8 cellular contexts compared by ENCODE assay signal in genomic region chr20:5835234-5835845, GRCh38.
A peak's percentile ranks its signal among the peaks of the same experiment; 100 is the strongest.
DNase-seq lines count a peak whose midpoint lies in the region; ATAC-seq and TF ChIP-seq lines count a peak whose summit lies in the region.

No MANE protein-coding gene starts in this region.

- peak; percentile 76 for ATAC-seq in stimulated activated naive CD8-positive, alpha-beta T cell treated with anti-CD3 and anti-CD28 coated beads, Interleukin-15, Interleukin-2, amounts not matched to agents 100 U/mL and 50 U/mL, for 24 hours
- ATAC-seq in GM21447 (IDR thresholded peaks at IDR 0.05; ENCODE audit: unreplicated experiment) (no peak), GM18873 (IDR thresholded peaks at IDR 0.05; ENCODE audit: low FRiP score, unreplicated experiment) (no peak)

- TF ChIP-seq CTCF in Caco-2 (IDR thresholded peaks at IDR 0.05; ENCODE audit: insufficient read depth in 1 of 2, low read depth in 1 of 2, low read length in 1 of 2, severe bottlenecking in 1 of 2, unreplicated experiment in 1 of 2): no peak

- H3K4me1 ChIP-seq in Caco-2: no peaks in the 10 kb centered on the region

- BruUV-seq in Caco-2 (replicated peaks; lab: Mats Ljungman, UMichigan): no TSS peak

- H3K4me3 ChIP-seq in Caco-2 (ENCODE audit: low read depth, low read length): no peak overlapping the region

- H3K9me3 ChIP-seq in Caco-2: no peaks in the 10 kb centered on the region

- POLR2A ChIA-PET in activated CD4-positive, alpha-beta memory T cell treated with anti-CD3 and anti-CD28 coated beads for 36 hours (lab: Charles Lee): interaction anchor here (0.6 to 1.5 kb wide), 2 partner anchors 11 to 26 kb away, joined by 3 to 6 read pairs; no protein-coding TSS in a partner anchor
- POLR2A ChIA-PET in activated CD4-positive, alpha-beta memory T cell treated with anti-CD3 and anti-CD28 coated beads, Interleukin-2, amount 10 ng/mL, durations not matched to agents 7 days and 5 days (lab: Charles Lee): interaction anchor here (0.6 kb wide), 1 partner anchor 61 kb away, joined by 3 read pairs; no protein-coding TSS in a partner anchor
- POLR2A ChIA-PET in Caco-2 (lab: Charles Lee): no interaction called here

- H3K27ac Mint-ChIP-seq in activated CD4-positive, alpha-beta memory T cell treated with anti-CD3 and anti-CD28 coated beads for 36 hours: peak overlapping the region; percentile 56
- no peak overlapping the region for H3K27ac Mint-ChIP-seq in activated CD4-positive, alpha-beta memory T cell treated with anti-CD3 and anti-CD28 coated beads, Interleukin-2, amount 10 ng/mL, durations not matched to agents 7 days and 5 days
- H3K27ac Mint-ChIP-seq in Caco-2 (ENCODE audit: unreplicated experiment): no peak overlapping the region

- peak; percentile 30 for DNase-seq in activated CD4-positive, alpha-beta memory T cell treated with anti-CD3 and anti-CD28 coated beads for 36 hours
- no peak for DNase-seq in activated CD4-positive, alpha-beta memory T cell treated with anti-CD3 and anti-CD28 coated beads, Interleukin-2, amount 10 ng/mL, durations not matched to agents 7 days and 5 days
- peak; percentile 13 for DNase-seq in T-helper 22 cell (ENCODE audit: low read depth)
- peak; percentile 31 for DNase-seq in fibroblast of the conjunctiva (ENCODE audit: low read depth)
- DNase-seq in stimulated activated naive CD8-positive, alpha-beta T cell treated with anti-CD3 and anti-CD28 coated beads, Interleukin-15, Interleukin-2, amounts not matched to agents 100 U/mL and 50 U/mL, for 24 hours: peak; percentile 21
- DNase-seq in Caco-2: no peak

- peaks cover 31% of the 10 kb centered on the region for H3K4me1 Mint-ChIP-seq in activated CD4-positive, alpha-beta memory T cell treated with anti-CD3 and anti-CD28 coated beads for 36 hours (ENCODE audit: low read depth)
- H3K4me1 Mint-ChIP-seq in activated CD4-positive, alpha-beta memory T cell treated with anti-CD3 and anti-CD28 coated beads, Interleukin-2, amount 10 ng/mL, durations not matched to agents 7 days and 5 days: peaks cover 16% of the 10 kb centered on the region
- peaks cover 9% of the 10 kb centered on the region for H3K4me1 Mint-ChIP-seq in Caco-2 (ENCODE audit: low read depth, unreplicated experiment)

- H3K27me3 ChIP-seq in Caco-2 (replicated peaks; ENCODE audit: control insufficient read depth, insufficient read depth, low read length): no peaks in the 10 kb centered on the region

- peaks cover 5% of the 10 kb centered on the region for H3K9me3 Mint-ChIP-seq in activated CD4-positive, alpha-beta memory T cell treated with anti-CD3 and anti-CD28 coated beads for 36 hours
- no peaks in the 10 kb centered on the region for H3K9me3 Mint-ChIP-seq in activated CD4-positive, alpha-beta memory T cell treated with anti-CD3 and anti-CD28 coated beads, Interleukin-2, amount 10 ng/mL, durations not matched to agents 7 days and 5 days
- H3K9me3 Mint-ChIP-seq in Caco-2 (ENCODE audit: unreplicated experiment): no peaks in the 10 kb centered on the region

- H3K4me3 Mint-ChIP-seq in activated CD4-positive, alpha-beta memory T cell treated with anti-CD3 and anti-CD28 coated beads for 36 hours: peak overlapping the region; percentile 10
- H3K4me3 Mint-ChIP-seq in activated CD4-positive, alpha-beta memory T cell treated with anti-CD3 and anti-CD28 coated beads, Interleukin-2, amount 10 ng/mL, durations not matched to agents 7 days and 5 days: no peak overlapping the region
- no peak overlapping the region for H3K4me3 Mint-ChIP-seq in Caco-2 (ENCODE audit: unreplicated experiment)

- no peaks in the 10 kb centered on the region for H3K36me3 ChIP-seq in Caco-2 (ENCODE audit: control insufficient read depth, insufficient read depth, low read length)

- CTCF ChIA-PET in activated CD4-positive, alpha-beta memory T cell treated with anti-CD3 and anti-CD28 coated beads for 36 hours (lab: Charles Lee): interaction anchor here (0.6 to 1.0 kb wide), 2 partner anchors 8 to 46 kb away, joined by 3 read pairs; no protein-coding TSS in a partner anchor
- CTCF ChIA-PET in activated CD4-positive, alpha-beta memory T cell treated with anti-CD3 and anti-CD28 coated beads, Interleukin-2, amount 10 ng/mL, durations not matched to agents 7 days and 5 days (lab: Charles Lee): interaction anchor here (1.2 to 2.2 kb wide), 2 partner anchors 8 to 47 kb away, joined by 3 to 5 read pairs; no protein-coding TSS in a partner anchor
- CTCF ChIA-PET in Caco-2 (lab: Charles Lee): interaction anchor here (0.7 kb wide), 1 partner anchor 278 kb away, joined by 3 read pairs; no protein-coding TSS in a partner anchor

- peaks cover 3% of the 10 kb centered on the region for H3K36me3 Mint-ChIP-seq in activated CD4-positive, alpha-beta memory T cell treated with anti-CD3 and anti-CD28 coated beads for 36 hours
- no peaks in the 10 kb centered on the region for H3K36me3 Mint-ChIP-seq in activated CD4-positive, alpha-beta memory T cell treated with anti-CD3 and anti-CD28 coated beads, Interleukin-2, amount 10 ng/mL, durations not matched to agents 7 days and 5 days (ENCODE audit: low read depth)
- no peaks in the 10 kb centered on the region for H3K36me3 Mint-ChIP-seq in Caco-2 (ENCODE audit: insufficient read depth, unreplicated experiment)

- H3K27me3 Mint-ChIP-seq in activated CD4-positive, alpha-beta memory T cell treated with anti-CD3 and anti-CD28 coated beads for 36 hours: no peaks in the 10 kb centered on the region
- no peaks in the 10 kb centered on the region for H3K27me3 Mint-ChIP-seq in activated CD4-positive, alpha-beta memory T cell treated with anti-CD3 and anti-CD28 coated beads, Interleukin-2, amount 10 ng/mL, durations not matched to agents 7 days and 5 days
- no peaks in the 10 kb centered on the region for H3K27me3 Mint-ChIP-seq in Caco-2 (ENCODE audit: insufficient read depth, unreplicated experiment)

- intact Hi-C loops in activated CD4-positive, alpha-beta memory T cell treated with anti-CD3 and anti-CD28 coated beads for 36 hours (cut with micrococcal nuclease): no loop called here
- intact Hi-C loops in Caco-2 (cut with micrococcal nuclease; ENCODE audit: unreplicated experiment): no loop called here

Comparison
In these comparisons a context has a peak if more than half of its experiments do, and no peak if none do; other contexts are left out.
1. DNase-seq: peak in activated CD4-positive, alpha-beta memory T cell treated with anti-CD3 and anti-CD28 coated beads for 36 hours (single experiment), T-helper 22 cell (single experiment), fibroblast of the conjunctiva (single experiment) and stimulated activated naive CD8-positive, alpha-beta T cell treated with anti-CD3 and anti-CD28 coated beads, Interleukin-15, Interleukin-2, amounts not matched to agents 100 U/mL and 50 U/mL, for 24 hours (single experiment); none in activated CD4-positive, alpha-beta memory T cell treated with anti-CD3 and anti-CD28 coated beads, Interleukin-2, amount 10 ng/mL, durations not matched to agents 7 days and 5 days (single experiment) and Caco-2 (0 of 2).